Comparison of ENCODE assay signal across 22 cellular contexts in genomic region chr3:100183608-100184125, GRCh38.
DNase-seq lines count a peak whose midpoint lies in the region; ATAC-seq and TF ChIP-seq lines count a peak whose summit lies in the region.
"Had no signal": no experiment of that assay in that cellular context is flagged by ENCODE, and none has a peak within 500 bp of the region (broad histone marks: within the 10 kb centered on the region; RNA-seq: fewer than 3 reads in every experiment).

No MANE protein-coding gene starts in this region.

- no peaks in the 10 kb centered on the region for H3K27me3 ChIP-seq in left ventricle myocardium inferior (ENCODE audit: low read depth)
- no peaks in the 10 kb centered on the region for H3K27me3 ChIP-seq in right cardiac atrium (ENCODE audit: control insufficient read depth, insufficient read depth)
- H3K27me3 ChIP-seq in right lobe of liver: no peaks in the 10 kb centered on the region

- H3K9me3 ChIP-seq in left ventricle myocardium inferior (replicated peaks) (peaks cover 19% of the 10 kb centered on the region), right cardiac atrium (ENCODE audit: control insufficient read depth, low read length) (no peaks in the 10 kb centered on the region), right lobe of liver (peaks cover 0 to 3% (median 0%) of the 10 kb centered on the region in 4 donors)

- DNase-seq in left ventricle myocardium inferior (no peak), right cardiac atrium (no peak), NCI-H526 treated with DMSO at 0.1 percent for 48 hours (lab: John Stamatoyannopoulos, UW) (peak; percentile 68), iPS DF 19.7 (ENCODE audit: low read depth, low spot score) (peak; percentile 17), NCI-H524 treated with DMSO at 0.1 percent for 48 hours (lab: John Stamatoyannopoulos, UW) (no peak), right lobe of liver (no peak), occipital lobe (lab: John Stamatoyannopoulos, UW) (no peak)
- DNase-seq: 8988T; C1 segment of cervical spinal cord; CD4-positive, CD25-positive, alpha-beta regulatory T cell; CD8-positive, alpha-beta memory T cell; COR-L47; DMS 273 treated with DMSO at 0.1 percent for 48 hours; DMS53; DND-41; EL; GOT3; H7; HFFc6 had no signal

- no peak for TF ChIP-seq POLR2A in right lobe of liver (IDR thresholded peaks at IDR 0.05)

- H3K36me3 ChIP-seq in left ventricle myocardium inferior: peaks cover 16% of the 10 kb centered on the region
- no peaks in the 10 kb centered on the region for H3K36me3 ChIP-seq in right lobe of liver

- H3K4me3 ChIP-seq in left ventricle myocardium inferior: no peak overlapping the region
- H3K4me3 ChIP-seq in right cardiac atrium (ENCODE audit: low read length): no peak overlapping the region
- no peak overlapping the region for H3K4me3 ChIP-seq in right lobe of liver
- H3K4me3 ChIP-seq: GM12878 had no signal

- ATAC-seq in right cardiac atrium (no peak), right lobe of liver (no peak)
- ATAC-seq: GM12878, HCT116 had no signal

- intact Hi-C loops in left ventricle myocardium inferior (cut with micrococcal nuclease): no loop called here
- intact Hi-C loops in right cardiac atrium (cut with DNase I): no loop called here
- intact Hi-C loops in right lobe of liver (cut with DNase I): no loop called here

- TF ChIP-seq CTCF in left ventricle myocardium inferior (IDR thresholded peaks at IDR 0.05; ENCODE audit: borderline replicate concordance): no peak
- no peak for TF ChIP-seq CTCF in right lobe of liver (IDR thresholded peaks at IDR 0.05)

- peaks cover 21% of the 10 kb centered on the region for H3K4me1 ChIP-seq in left ventricle myocardium inferior
- peaks cover 6% of the 10 kb centered on the region for H3K4me1 ChIP-seq in right cardiac atrium (ENCODE audit: control insufficient read depth, insufficient read depth, low read length)
- no peaks in the 10 kb centered on the region for H3K4me1 ChIP-seq in right lobe of liver

- WGBS in right cardiac atrium: 96% methylated on average over 1 of the region's 1 CpG
- WGBS in right lobe of liver (ENCODE audit: insufficient coverage, low coverage, low lambda C conversion rate, missing lambda C conversion rate): 83% methylated on average over 1 of the region's 1 CpG

- H3K27ac ChIP-seq in left ventricle myocardium inferior (replicated peaks): peak overlapping the region; percentile 49
- no peak overlapping the region for H3K27ac ChIP-seq in right cardiac atrium (ENCODE audit: low read length)
- H3K27ac ChIP-seq in right lobe of liver: no peak overlapping the region
- H3K27ac ChIP-seq: HL-60 had no signal

Comparison
In these comparisons a context has a peak if more than half of its experiments do, and no peak if none do; other contexts are left out.
1. DNase-seq: peak in NCI-H526 treated with DMSO at 0.1 percent for 48 hours (single experiment) and iPS DF 19.7 (single experiment); none in left ventricle myocardium inferior (single experiment), right cardiac atrium (0 of 3), NCI-H524 treated with DMSO at 0.1 percent for 48 hours (single experiment), right lobe of liver (0 of 3) and occipital lobe (single experiment).